Comparison of ENCODE assay signal across 7 cellular contexts in genomic region chr10:121975295-121976086, GRCh38. TPM values are rescaled to one million over a fixed set of nuclear protein-coding genes. Genes with fewer than 3 reads are reported as not detected.
DNase-seq lines count a peak whose midpoint lies in the region; ATAC-seq and TF ChIP-seq lines count a peak whose summit lies in the region.

No MANE protein-coding gene starts in this region.

- H3K23ac ChIP-seq in mesendoderm (ENCODE audit: low read length), result no peak overlapping the region

- WGBS in mesendoderm (ENCODE audit: extremely low coverage, insufficient coverage, low lambda C conversion rate), result no CpG with 5 or more reads among the region's 21 CpGs

- H3K36me3 ChIP-seq in breast epithelium, result no peaks in the 10 kb centered on the region
- H3K36me3 ChIP-seq in mesendoderm (ENCODE audit: control insufficient read depth, insufficient read depth, low read length), result no peaks in the 10 kb centered on the region

- H2BK5ac ChIP-seq in mesendoderm (ENCODE audit: low read length), result no peak overlapping the region

- no peak overlapping the region for H3K4me2 ChIP-seq in mesendoderm (ENCODE audit: low read length)

- no peak overlapping the region for H3K4ac ChIP-seq in mesendoderm (ENCODE audit: low read depth, low read length)

- H2AK5ac ChIP-seq in mesendoderm (ENCODE audit: low read length), result no peak overlapping the region

- peaks cover 4% of the 10 kb centered on the region for H3K79me1 ChIP-seq in mesendoderm (ENCODE audit: low read length)

- peaks cover 2% of the 10 kb centered on the region for H3K79me2 ChIP-seq in mesendoderm (ENCODE audit: control insufficient read depth, insufficient read depth, low read length)

- peak overlapping the region; percentile 90 for H3K9ac ChIP-seq in mesendoderm (ENCODE audit: low read length)

- TF ChIP-seq POLR2A in breast epithelium (IDR thresholded peaks at IDR 0.05), result no peak

- no peaks in the 10 kb centered on the region for H3K9me3 ChIP-seq in breast epithelium

- H3K4me1 ChIP-seq in breast epithelium (peaks cover 8 to 13% of the 10 kb centered on the region in 2 donors), mesendoderm (ENCODE audit: control insufficient read depth, low read depth, low read length) (no peaks in the 10 kb centered on the region)

- peak overlapping the region; percentile 68 to 94 (median 85) for H3K4me3 ChIP-seq in breast epithelium
- H3K4me3 ChIP-seq in mesendoderm (ENCODE audit: low read length), result no peak overlapping the region

- TF ChIP-seq CTCF in breast epithelium (IDR thresholded peaks at IDR 0.05), result peak in 2 of 3 donors; percentile 25 to 54

- ATAC-seq in GM18511 (IDR thresholded peaks at IDR 0.05; ENCODE audit: unreplicated experiment), result peak; percentile 32

- no peak overlapping the region for H3K18ac ChIP-seq in mesendoderm (ENCODE audit: low read length)

- intact Hi-C loops in breast epithelium (cut with DNase I; ENCODE audit: low total_unique reads), result no loop called here

- H3K27me3 ChIP-seq in breast epithelium (no peaks in the 10 kb centered on the region), mesendoderm (ENCODE audit: insufficient read depth, low read length, poor library complexity) (no peaks in the 10 kb centered on the region)

- H4K8ac ChIP-seq in mesendoderm (ENCODE audit: low read depth, low read length), result no peak overlapping the region

- H2BK120ac ChIP-seq in mesendoderm (ENCODE audit: low read depth, low read length), result no peak overlapping the region

- H2BK15ac ChIP-seq in mesendoderm (replicated peaks; ENCODE audit: low read depth), result no peak overlapping the region

- DNase-seq in HuH-7.5 (ENCODE audit: low spot score) (peak; percentile 18), breast epithelium (ENCODE audit: low spot score in 2 of 2) (peak in 1 of 2 donors; percentile 47), mesendoderm (peak; percentile 30), NCI-H2107 treated with DMSO at 0.1 percent for 48 hours (lab: John Stamatoyannopoulos, UW; ENCODE audit: unreplicated experiment) (no peak), H4 (ENCODE audit: low spot score) (no peak), NCI-H187 treated with DMSO at 0.1 percent for 48 hours (lab: John Stamatoyannopoulos, UW) (no peak)

- H3K56ac ChIP-seq in mesendoderm (ENCODE audit: low read length), result peak overlapping the region; percentile 79

- H3K27ac ChIP-seq in breast epithelium (peak overlapping the region; percentile 92 to 96), mesendoderm (ENCODE audit: low read depth, low read length) (peak overlapping the region; percentile 98)

- no peak overlapping the region for H4K5ac ChIP-seq in mesendoderm (ENCODE audit: low read length)

RNA-seq across cellular contexts. Expression of gene NSMCE4A, which starts 0.5 kb away (rescaled TPM):
- total RNA-seq in breast epithelium, result 100 to 1,000 TPM in 2 of 3 donors, 10 to 100 TPM in 1; 72.2 to 120 (median 119) TPM
- polyA plus RNA-seq in mesendoderm (2013, experiment 1 of 2), result 69.2 TPM
- 75.6 TPM for polyA plus RNA-seq in mesendoderm (2013, experiment 2 of 2)
- total RNA-seq in H4 (2014; rRNA removed; shearing (Covaris generic)), result 52.6 and 62.4 TPM in 2 replicates

RNA-seq across cellular contexts. Expression of gene TACC2, which starts 13.5 kb away (rescaled TPM):
- total RNA-seq in breast epithelium, result 10 to 100 TPM; 26.1 to 30.5 (median 28.5) TPM
- polyA plus RNA-seq in mesendoderm (2013, experiment 1 of 2), result 30.5 TPM
- 31.2 TPM for polyA plus RNA-seq in mesendoderm (2013, experiment 2 of 2)
- 1.8 and 3.0 TPM in 2 replicates for total RNA-seq in H4 (2014; rRNA removed; shearing (Covaris generic))

RNA-seq across cellular contexts. Expression of gene ATE1, which starts 47.7 kb away (rescaled TPM):
- total RNA-seq in breast epithelium, result 10 to 100 TPM; 25.0 to 46.8 (median 29.5) TPM
- 14.5 TPM for polyA plus RNA-seq in mesendoderm (2013, experiment 1 of 2)
- 14.4 TPM for polyA plus RNA-seq in mesendoderm (2013, experiment 2 of 2)
- 11.1 and 25.7 TPM in 2 replicates for total RNA-seq in H4 (2014; rRNA removed; shearing (Covaris generic))

Comparison
In these comparisons a context has a peak if more than half of its experiments do, and no peak if none do; other contexts are left out.
1. DNase-seq: peak in HuH-7.5 (single experiment) and mesendoderm (single experiment); none in NCI-H2107 treated with DMSO at 0.1 percent for 48 hours (single experiment), H4 (single experiment) and NCI-H187 treated with DMSO at 0.1 percent for 48 hours (single experiment).